ENCODE assay signal across 21 cellular contexts in genomic region chr5:143084452-143084851, GRCh38.
DNase-seq lines count a peak whose midpoint lies in the region; ATAC-seq and TF ChIP-seq lines count a peak whose summit lies in the region.
"Had no signal": no experiment of that assay in that cellular context is flagged by ENCODE, and none has a peak within 500 bp of the region (broad histone marks: within the 10 kb centered on the region; RNA-seq: fewer than 3 reads in every experiment).

No MANE protein-coding gene starts in this region.

- no peaks in the 10 kb centered on the region for H3K36me3 ChIP-seq in heart left ventricle
- H3K36me3 ChIP-seq in mucosa of descending colon (ENCODE audit: low read depth) = no peaks in the 10 kb centered on the region
- H3K36me3 ChIP-seq in transverse colon = no peaks in the 10 kb centered on the region

- TF ChIP-seq POLR2A in heart left ventricle (IDR thresholded peaks at IDR 0.05) (no peak), transverse colon (IDR thresholded peaks at IDR 0.05) (no peak)

- intact Hi-C loops in heart left ventricle (cut with DNase I) = no loop called here
- intact Hi-C loops in cardiac septum (cut with DNase I) = no loop called here
- intact Hi-C loops in left cardiac atrium (cut with DNase I) = no loop called here
- intact Hi-C loops in mucosa of descending colon (cut with DNase I, micrococcal nuclease) = no loop called here
- intact Hi-C loops in transverse colon (cut with DNase I; ENCODE audit: low total_unique reads) = no loop called here

- no peak for TF ChIP-seq EP300 in transverse colon (IDR thresholded peaks at IDR 0.05; ENCODE audit: low read depth)

- WGBS in heart left ventricle, 4 donors = 72 to 83% (median 82%) methylated on average over 10 of the region's 10 CpGs
- 56 to 58% methylated on average over 7 to 10 of the region's 10 CpGs for WGBS in transverse colon (ENCODE audit: low coverage in 1 of 2), 2 donors

- ATAC-seq in heart left ventricle (peak in 3 of 4 donors; percentile 55 to 65 (median 57)), left cardiac atrium (peak; percentile 56 to 63), mucosa of descending colon (peak; percentile 91)
- ATAC-seq: HCT116 had no signal

- TF ChIP-seq CTCF in heart left ventricle (IDR thresholded peaks at IDR 0.05) = no peak
- TF ChIP-seq CTCF in mucosa of descending colon (IDR thresholded peaks at IDR 0.05) = no peak
- TF ChIP-seq CTCF in transverse colon (IDR thresholded peaks at IDR 0.05) = no peak

- in situ Hi-C loops in transverse colon (cut with MboI; ENCODE audit: low pct_ligation_motif_present in 1 of 4, low pct_unique_long_range_greater_than_20kb in 1 of 4, low sequenced_read_pairs in 3 of 4) = no loop called here

- H3K27ac ChIP-seq in heart left ventricle = peak overlapping the region in 2 of 12 donors; percentile 14 to 16
- peak overlapping the region in 3 of 4 donors; percentile 23 to 66 (median 54) for H3K27ac ChIP-seq in transverse colon
- H3K27ac ChIP-seq: BLaER1 treated with 17β-estradiol and CSF1 and Interleukin-3, amounts not matched to agents 10 nM and 100 nM had no signal

- no peaks in the 10 kb centered on the region for H3K9me3 ChIP-seq in heart left ventricle
- H3K9me3 ChIP-seq in mucosa of descending colon = no peaks in the 10 kb centered on the region
- H3K9me3 ChIP-seq in transverse colon = no peaks in the 10 kb centered on the region
- H3K9me3 ChIP-seq: Caco-2 had no signal

- H3K4me3 ChIP-seq in heart left ventricle = no peak overlapping the region
- no peak overlapping the region for H3K4me3 ChIP-seq in mucosa of descending colon
- H3K4me3 ChIP-seq in transverse colon = no peak overlapping the region
- H3K4me3 ChIP-seq: BLaER1 treated with 17β-estradiol and CSF1 and Interleukin-3, amounts not matched to agents 10 nM and 100 nM had no signal

- no peak for DNase-seq in heart left ventricle
- no peak for DNase-seq in cardiac septum (ENCODE audit: low spot score)
- DNase-seq in left cardiac atrium = peak; percentile 26
- DNase-seq in mucosa of descending colon = peak; percentile 63 to 66 (median 64)
- peak; percentile 62 for DNase-seq in transverse colon
- DNase-seq in activated naive CD4-positive, alpha-beta T cell (lab: John Stamatoyannopoulos, UW) = no peak
- no peak for DNase-seq in activated CD4-positive, CD25-positive, alpha-beta regulatory T cell (lab: John Stamatoyannopoulos, UW)
- no peak for DNase-seq in activated CD8-positive, alpha-beta memory T cell treated with anti-CD3 and anti-CD28 coated beads, Interleukin-2, amount 50 U/mL, for 4 hours
- DNase-seq: 8988T; Caco-2; CD4-positive, alpha-beta memory T cell; DMS 273 treated with DMSO at 0.1 percent for 48 hours; DND-41; GOT3; NCI-H1694; NCI-H2081 treated with DMSO at 0.1 percent for 48 hours; NCI-H2171 treated with DMSO at 0.1 percent for 48 hours; NCI-H524 treated with DMSO at 0.1 percent for 48 hours; NCI-H82 had no signal

- H3K4me1 ChIP-seq in heart left ventricle (peaks cover 0 to 36% (median 8%) of the 10 kb centered on the region in 12 donors), mucosa of descending colon (ENCODE audit: low read depth) (peaks cover 14% of the 10 kb centered on the region), transverse colon (peaks cover 4 to 42% (median 31%) of the 10 kb centered on the region in 4 donors)
- H3K4me1 ChIP-seq: BLaER1 treated with 17β-estradiol and CSF1 and Interleukin-3, amounts not matched to agents 10 nM and 100 nM had no signal

- H3K27me3 ChIP-seq in heart left ventricle (no peaks in the 10 kb centered on the region), transverse colon (no peaks in the 10 kb centered on the region)
- H3K27me3 ChIP-seq: BLaER1 treated with 17β-estradiol and CSF1 and Interleukin-3, amounts not matched to agents 10 nM and 100 nM had no signal

Comparison
In these comparisons a context has a peak if more than half of its experiments do, and no peak if none do; other contexts are left out.
1. DNase-seq: peak in left cardiac atrium (single experiment), mucosa of descending colon (3 of 3) and transverse colon (single experiment); none in heart left ventricle (0 of 5), cardiac septum (single experiment), activated naive CD4-positive, alpha-beta T cell (0 of 4), activated CD4-positive, CD25-positive, alpha-beta regulatory T cell (0 of 4) and activated CD8-positive, alpha-beta memory T cell treated with anti-CD3 and anti-CD28 coated beads, Interleukin-2, amount 50 U/mL, for 4 hours (single experiment).
2. Peak in every context shown above with its lines, with median percentiles within 50 percentile points of each other: ATAC-seq.